Comparison of ENCODE assay signal across 19 cellular contexts in the genomic region with DNA sequence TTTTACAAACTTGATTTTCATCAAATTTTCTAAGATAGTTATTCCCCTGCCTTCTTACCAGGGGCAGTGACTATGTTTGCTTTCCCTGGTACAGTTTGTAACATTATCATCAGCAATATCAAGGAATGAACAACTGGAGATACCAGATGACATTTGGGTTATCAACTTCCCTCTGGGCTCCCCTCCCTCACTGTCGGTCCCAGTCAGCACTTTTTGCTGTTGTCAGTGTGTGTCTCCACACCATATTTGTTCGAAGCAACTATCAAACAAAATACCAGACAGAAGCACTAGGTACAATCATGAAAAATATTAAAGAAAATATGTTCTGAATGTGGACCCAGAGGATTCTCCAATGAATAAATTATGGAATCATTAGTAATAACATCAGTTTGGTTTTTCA.
"Had no signal": no experiment of that assay in that cellular context is flagged by ENCODE, and none has a peak within 500 bp of the region (broad histone marks: within the 10 kb centered on the region; RNA-seq: fewer than 3 reads in every experiment).

No MANE protein-coding gene starts in this region.

- H3K27me3 Mint-ChIP-seq: dendritic cell treated with granulocyte-macrophage colony-stimulating factor and Interleukin-4, amounts not matched to agents 40 ng/mL and 50 ng/mL, for 4 days; memory B cell; naive thymus-derived CD4-positive, alpha-beta T cell had no signal

- DNase-seq: colonic mucosa; effector CD8-positive, alpha-beta T cell; erythroblast; esophagus squamous epithelium; foreskin melanocyte; left ventricle myocardium superior; mucosa of descending colon; naive thymus-derived CD4-positive, alpha-beta T cell; stimulated activated CD4-positive, alpha-beta T cell treated with anti-CD3 and anti-CD28 coated beads, Interleukin-12 subunit alpha, Interleukin-12 subunit beta, amount 100 ng/mL, for 4 hours; stimulated activated CD4-positive, alpha-beta T cell treated with anti-CD3 and anti-CD28 coated beads, Interleukin-1b, Interleukin-23, amount 100 ng/mL, for 48 hours; stimulated activated CD4-positive, alpha-beta T cell treated with anti-CD3 and anti-CD28 coated beads, Interleukin-4, amount 100 ng/mL, for 1 hour; stimulated activated CD8-positive, alpha-beta memory T cell treated with anti-CD3 and anti-CD28 coated beads, Interleukin-4, amount 100 ng/mL, for 48 hours; stimulated activated naive CD4-positive, alpha-beta T cell treated with Interleukin-2 at 50 U/mL for 16 hours; stomach; upper lobe of left lung had no signal

- H3K9me3 Mint-ChIP-seq: dendritic cell treated with granulocyte-macrophage colony-stimulating factor and Interleukin-4, amounts not matched to agents 40 ng/mL and 50 ng/mL, for 4 days; memory B cell; naive thymus-derived CD4-positive, alpha-beta T cell; nephron; neural progenitor cell had no signal

- H3K4me1 Mint-ChIP-seq: memory B cell; naive thymus-derived CD4-positive, alpha-beta T cell; neural progenitor cell had no signal

- H3K36me3 Mint-ChIP-seq: memory B cell; naive thymus-derived CD4-positive, alpha-beta T cell; neural progenitor cell had no signal

- H3K27ac Mint-ChIP-seq: dendritic cell treated with granulocyte-macrophage colony-stimulating factor and Interleukin-4, amounts not matched to agents 40 ng/mL and 50 ng/mL, for 4 days; memory B cell; naive thymus-derived CD4-positive, alpha-beta T cell; nephron; neural progenitor cell had no signal

- H3K4me3 Mint-ChIP-seq: dendritic cell treated with granulocyte-macrophage colony-stimulating factor and Interleukin-4, amounts not matched to agents 40 ng/mL and 50 ng/mL, for 4 days; memory B cell; naive thymus-derived CD4-positive, alpha-beta T cell; nephron; neural progenitor cell had no signal
